In genomic region chr20:4791121-4791520, GRCh38 we compare ENCODE assay signal across 3 cellular contexts.
TF ChIP-seq lines count a peak whose summit lies in the region.

No MANE protein-coding gene starts in this region.

TF ChIP-seq in A549, 52 proteins besides CTCF, POLR2A, EP300 and RAD21:
- no peak for TF ChIP-seq JUN (IDR thresholded peaks at IDR 0.05)
- peak; percentile 95 to 96; a peak in 3 of 4 replicates for TF ChIP-seq CEBPB (IDR thresholded peaks at IDR 0.05)

TF ChIP-seq in IMR-90, 13 proteins besides CTCF, POLR2A, EP300 and RAD21:
- no peak for TF ChIP-seq MAZ (IDR thresholded peaks at IDR 0.05; ENCODE audit: borderline replicate concordance, low read depth, low read length)
- TF ChIP-seq SMC3 (IDR thresholded peaks at IDR 0.05; ENCODE audit: low read depth, low read length) = no peak
- TF ChIP-seq RCOR1 (IDR thresholded peaks at IDR 0.05; ENCODE audit: insufficient replicate concordance, low read length) = no peak
- no peak for TF ChIP-seq ELK1 (IDR thresholded peaks at IDR 0.05; ENCODE audit: borderline replicate concordance, low read depth, low read length)
- peak; percentile 97 for TF ChIP-seq CEBPB (IDR thresholded peaks at IDR 0.05; ENCODE audit: low read depth, low read length)
- TF ChIP-seq RFX5 (IDR thresholded peaks at IDR 0.05; ENCODE audit: low read depth, low read length) = no peak

TF ChIP-seq in K562, 482 proteins besides CTCF, POLR2A, EP300 and RAD21:
- TF ChIP-seq MTF1 (CRISPR knock-in tag; IDR thresholded peaks at IDR 0.05; ENCODE audit: borderline replicate concordance) = no peak
- TF ChIP-seq RBM25 (IDR thresholded peaks at IDR 0.05; ENCODE audit: low read depth, low read length, severe bottlenecking) = no peak
- no peak for TF ChIP-seq LARP7 (IDR thresholded peaks at IDR 0.05)
- TF ChIP-seq CEBPG (CRISPR knock-in tag; IDR thresholded peaks at IDR 0.05) = 0 out of 2 replicates have a peak, but pooled peaks have one; percentile 23
- peak; percentile 41 to 93; a peak in 3 of 4 replicates for TF ChIP-seq CEBPG (tag; conservative IDR thresholded peaks at IDR 0.05 in 1 of 2, IDR thresholded peaks at IDR 0.05 in 1 of 2)
- peak; percentile 89 for TF ChIP-seq CEBPB (tag; IDR thresholded peaks at IDR 0.05)
- TF ChIP-seq ZNF584 (CRISPR knock-in tag; IDR thresholded peaks at IDR 0.05; ENCODE audit: low read depth) = no peak
TF ChIP-seq in K562: peak in this region for 2.
